ENCODE assay signal across 1 cellular context in genomic region chr1:214281030-214281901, GRCh38.
TF ChIP-seq lines count a peak whose summit lies in the region.

TSS of gene SMYD2 (plus strand) at chr1:214281159. CDS start at chr1:214281255, 96 bp downstream.

TF ChIP-seq in HepG2, 621 proteins besides CTCF, POLR2A, EP300 and RAD21 (continued from another document and continues in another):
- TF ChIP-seq ELK4 (CRISPR knock-in tag; IDR thresholded peaks at IDR 0.05; ENCODE audit: borderline replicate concordance) (0 out of 2 replicates have a peak, but pooled peaks have one; percentile 29), ZSCAN5A (CRISPR knock-in tag; IDR thresholded peaks at IDR 0.05; ENCODE audit: borderline replicate concordance) (peak; percentile 44; the same call in 1 of the 2 replicates), MXD4 (CRISPR knock-in tag; IDR thresholded peaks at IDR 0.05) (peak; percentile 72; the same call in 1 of the 2 replicates), ATF4 (CRISPR knock-in tag; IDR thresholded peaks at IDR 0.05) (0 out of 4 replicates have a peak, but pooled peaks of 1 of the 2 experiments have one; percentile 7), ZNF609 (CRISPR knock-in tag; IDR thresholded peaks at IDR 0.05; ENCODE audit: borderline replicate concordance) (peak; percentile 31; the same call in 1 of the 2 replicates), ONECUT2 (CRISPR knock-in tag; IDR thresholded peaks at IDR 0.05) (no peak), ZNF564 (CRISPR knock-in tag; IDR thresholded peaks at IDR 0.05) (peak; percentile 96), GZF1 (CRISPR knock-in tag; IDR thresholded peaks at IDR 0.05) (no peak), ZNF563 (CRISPR knock-in tag; IDR thresholded peaks at IDR 0.05) (0 out of 2 replicates have a peak, but pooled peaks have one; percentile 51), HNRNPLL (IDR thresholded peaks at IDR 0.05; ENCODE audit: low read depth, low read length, poor library complexity, severe bottlenecking) (peak; percentile 99), KLF13 (CRISPR knock-in tag; IDR thresholded peaks at IDR 0.05) (0 out of 2 replicates have a peak, but pooled peaks have one; percentile 42), ZNF800 (CRISPR knock-in tag; IDR thresholded peaks at IDR 0.05) (no peak), GFI1 (CRISPR knock-in tag; IDR thresholded peaks at IDR 0.05; ENCODE audit: borderline replicate concordance) (peak; percentile 55; the same call in 1 of the 2 replicates), ZNF503 (CRISPR knock-in tag; IDR thresholded peaks at IDR 0.05) (no peak), ZNF232 (CRISPR knock-in tag; IDR thresholded peaks at IDR 0.05; ENCODE audit: borderline replicate concordance) (0 out of 2 replicates have a peak, but pooled peaks have one; percentile 16), ZBTB2 (CRISPR knock-in tag; IDR thresholded peaks at IDR 0.05; ENCODE audit: low read depth) (peak; percentile 38), PPARG (CRISPR knock-in tag; conservative IDR thresholded peaks at IDR 0.05) (no peak; the same call in 1 of the 2 replicates), ZNF501 (CRISPR knock-in tag; IDR thresholded peaks at IDR 0.05) (0 out of 2 replicates have a peak, but pooled peaks have one; percentile 7), ZIK1 (CRISPR knock-in tag; IDR thresholded peaks at IDR 0.05; ENCODE audit: borderline replicate concordance, low read depth) (0 out of 2 replicates have a peak, but pooled peaks have one; percentile 39), TRIM24 (CRISPR knock-in tag; IDR thresholded peaks at IDR 0.05) (no peak), ZNF235 (CRISPR knock-in tag; IDR thresholded peaks at IDR 0.05; ENCODE audit: borderline replicate concordance) (0 out of 2 replicates have a peak, but pooled peaks have one; percentile 38), KLF9 (CRISPR knock-in tag; IDR thresholded peaks at IDR 0.05; ENCODE audit: low read depth) (peak; percentile 16; the same call in 1 of the 2 replicates), ARID4A (CRISPR knock-in tag; IDR thresholded peaks at IDR 0.05; ENCODE audit: borderline replicate concordance) (peak; percentile 57), MAX (IDR thresholded peaks at IDR 0.05) (peak; percentile 96), ARID5B (CRISPR knock-in tag; IDR thresholded peaks at IDR 0.05) (0 out of 2 replicates have a peak, but pooled peaks have one; percentile 5), KLF12 (CRISPR knock-in tag; IDR thresholded peaks at IDR 0.05; ENCODE audit: borderline replicate concordance) (0 out of 2 replicates have a peak, but pooled peaks have one; percentile 6), POLR2G (IDR thresholded peaks at IDR 0.05; ENCODE audit: low read depth, low read length) (peak; percentile 83), MATR3 (CRISPR knock-in tag; IDR thresholded peaks at IDR 0.05) (no peak), ZNF30 (CRISPR knock-in tag; IDR thresholded peaks at IDR 0.05) (0 out of 2 replicates have a peak, but pooled peaks have one; percentile 11), ZNF292 (CRISPR knock-in tag; IDR thresholded peaks at IDR 0.05; ENCODE audit: borderline replicate concordance, low read depth) (peak; percentile 44; the same call in 1 of the 2 replicates)
